ENCODE assay signal across 11 cellular contexts in genomic region chr6:87730310-87730709, GRCh38. TPM values are rescaled to one million over a fixed set of nuclear protein-coding genes. Genes with fewer than 3 reads are reported as not detected.
DNase-seq lines count a peak whose midpoint lies in the region; TF ChIP-seq lines count a peak whose summit lies in the region.
"Had no signal": no experiment of that assay in that cellular context is flagged by ENCODE, and none has a peak within 500 bp of the region (broad histone marks: within the 10 kb centered on the region; RNA-seq: fewer than 3 reads in every experiment).

No MANE protein-coding gene starts in this region.

- WGBS in mesendoderm (ENCODE audit: extremely low coverage, insufficient coverage, low lambda C conversion rate) = no CpG with 5 or more reads among the region's 4 CpGs

- H2BK5ac ChIP-seq in mesendoderm (ENCODE audit: low read length) = no peak overlapping the region

- TF ChIP-seq CTCF in DOHH2 (IDR thresholded peaks at IDR 0.05; ENCODE audit: low read depth, low read length, poor library complexity, severe bottlenecking) (no peak), astrocyte of the spinal cord (IDR thresholded peaks at IDR 0.05; ENCODE audit: low read depth, low read length) (no peak), GM10266 (IDR thresholded peaks at IDR 0.05; ENCODE audit: control insufficient read depth, insufficient read depth, low read depth, missing control alignments) (no peak)

- H3K9me3 ChIP-seq in DOHH2 (ENCODE audit: control insufficient read depth, insufficient read depth, low read length) = no peaks in the 10 kb centered on the region
- H3K9me3 ChIP-seq: Caco-2 had no signal

- H4K20me1 ChIP-seq in DOHH2 (ENCODE audit: control insufficient read depth, insufficient read depth, low read depth, low read length) = no peaks in the 10 kb centered on the region

- in situ Hi-C loops in astrocyte of the spinal cord (cut with HindIII; ENCODE audit: low sequenced_read_pairs) = no loop called here

- H3K9me2 ChIP-seq in DOHH2 (replicated peaks; ENCODE audit: control insufficient read depth, low read length) = no peaks in the 10 kb centered on the region

- no peak overlapping the region for H3K23ac ChIP-seq in mesendoderm (ENCODE audit: low read length)

- H2AK5ac ChIP-seq in mesendoderm (ENCODE audit: low read length) = no peak overlapping the region

- H3K9ac ChIP-seq in mesendoderm (ENCODE audit: low read length) = no peak overlapping the region

- H3K4ac ChIP-seq in mesendoderm (ENCODE audit: low read depth, low read length) = no peak overlapping the region

- H3K79me1 ChIP-seq in mesendoderm (ENCODE audit: low read length) = no peaks in the 10 kb centered on the region

- DNase-seq in NCI-H2029 (lab: John Stamatoyannopoulos, UW) (peak; percentile 58), astrocyte of the spinal cord (ENCODE audit: low read depth, low spot score) (peak; percentile 29), midbrain (lab: John Stamatoyannopoulos, UW) (peak; percentile 9), RKO (ENCODE audit: low spot score) (no peak), GM10266 (ENCODE audit: extremely low spot score) (no peak), RPMI8226 (no peak), mesendoderm (no peak)
- DNase-seq: activated naive CD4-positive, alpha-beta T cell treated with Interleukin-2 at 50 U/mL for 16 hours; Caco-2 had no signal

- H3K79me2 ChIP-seq in DOHH2 (ENCODE audit: control insufficient read depth, low read length) (no peaks in the 10 kb centered on the region; the same call in 1 of the 2 replicates), mesendoderm (ENCODE audit: control insufficient read depth, insufficient read depth, low read length) (no peaks in the 10 kb centered on the region)

- no peak overlapping the region for H4K8ac ChIP-seq in mesendoderm (ENCODE audit: low read depth, low read length)

- H3K18ac ChIP-seq in mesendoderm (ENCODE audit: low read length) = no peak overlapping the region

- H3K36me3 ChIP-seq in DOHH2 (ENCODE audit: control insufficient read depth, low read length) (no peaks in the 10 kb centered on the region), mesendoderm (ENCODE audit: control insufficient read depth, insufficient read depth, low read length) (no peaks in the 10 kb centered on the region)

- H3K4me1 ChIP-seq in DOHH2 (ENCODE audit: control insufficient read depth, low read length) (peaks cover 60% of the 10 kb centered on the region), mesendoderm (ENCODE audit: control insufficient read depth, low read depth, low read length) (no peaks in the 10 kb centered on the region)

- H3F3A ChIP-seq in DOHH2 (ENCODE audit: control insufficient read depth, insufficient read depth) = peaks cover 10% of the 10 kb centered on the region; the same call in 1 of the 2 replicates

- no peak overlapping the region for H4K5ac ChIP-seq in mesendoderm (ENCODE audit: low read length)

- H2BK120ac ChIP-seq in mesendoderm (ENCODE audit: low read depth, low read length) = no peak overlapping the region

- H3K27me3 ChIP-seq in DOHH2 (ENCODE audit: control insufficient read depth, low read length) = no peaks in the 10 kb centered on the region
- H3K27me3 ChIP-seq in mesendoderm (ENCODE audit: insufficient read depth, low read length, poor library complexity) = no peaks in the 10 kb centered on the region

- H3K27ac ChIP-seq in DOHH2 (ENCODE audit: low read depth, low read length) (no peak overlapping the region), mesendoderm (ENCODE audit: low read depth, low read length) (no peak overlapping the region)

- no peak overlapping the region for H3K56ac ChIP-seq in mesendoderm (ENCODE audit: low read length)

- peak overlapping the region; percentile 7; the same call in 1 of the 2 replicates for H3K4me2 ChIP-seq in DOHH2 (ENCODE audit: low read length)
- H3K4me2 ChIP-seq in mesendoderm (ENCODE audit: low read length) = no peak overlapping the region

- no peak overlapping the region for H3K4me3 ChIP-seq in DOHH2 (ENCODE audit: low read length)
- H3K4me3 ChIP-seq in astrocyte of the spinal cord (ENCODE audit: low read depth, low read length) = no peak overlapping the region
- H3K4me3 ChIP-seq in mesendoderm (ENCODE audit: low read length) = no peak overlapping the region
- H3K4me3 ChIP-seq: lung had no signal

- H2BK15ac ChIP-seq in mesendoderm (replicated peaks; ENCODE audit: low read depth) = no peak overlapping the region

RNA-seq across cellular contexts. Expression of gene AKIRIN2, which starts 28.3 kb away (rescaled TPM):
- 75.2 TPM for polyA plus RNA-seq in mesendoderm (2013, experiment 1 of 2)
- 74.1 TPM for polyA plus RNA-seq in mesendoderm (2013, experiment 2 of 2)

Comparison
In these comparisons a context has a peak if more than half of its experiments do, and no peak if none do; other contexts are left out.
1. DNase-seq: peak in NCI-H2029 (single experiment), astrocyte of the spinal cord (single experiment) and midbrain (single experiment); none in RKO (single experiment), GM10266 (single experiment), RPMI8226 (single experiment) and mesendoderm (single experiment).